ENCODE assay signal across 8 cellular contexts in the genomic region with DNA sequence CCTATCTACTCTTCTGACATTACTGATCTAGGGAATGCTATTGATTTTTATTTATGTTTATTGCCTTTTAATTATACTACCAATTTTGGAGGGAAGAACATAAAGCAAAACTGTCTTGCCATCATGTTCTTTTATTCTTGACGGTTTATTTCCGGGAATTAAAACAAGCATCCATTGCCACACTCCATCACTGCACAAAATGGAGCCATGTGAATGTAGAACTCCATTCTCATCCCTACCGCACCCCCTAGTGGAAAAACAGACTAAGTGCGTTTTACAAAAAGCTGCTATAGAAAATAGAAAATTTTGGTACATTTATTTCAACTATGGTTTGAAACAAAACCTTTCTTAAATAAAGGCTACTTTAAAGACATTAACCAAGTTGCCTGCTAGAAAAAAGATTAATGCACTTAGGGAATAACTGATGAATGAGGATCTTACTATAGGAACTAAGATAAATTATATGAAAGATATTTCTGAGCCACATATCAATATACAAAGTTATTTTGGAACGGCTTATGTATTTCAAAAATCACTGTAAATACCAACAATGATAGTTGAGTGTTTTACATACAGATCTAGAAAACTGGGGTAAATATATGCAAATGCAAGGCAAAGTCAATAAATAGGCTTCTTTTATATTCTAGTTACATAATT. TPM values are rescaled to one million over a fixed set of nuclear protein-coding genes. Genes with fewer than 3 reads are reported as not detected.
DNase-seq lines count a peak whose midpoint lies in the region; ATAC-seq and TF ChIP-seq lines count a peak whose summit lies in the region.

No MANE protein-coding gene starts in this region.

- no peaks in the 10 kb centered on the region for H3K9me3 ChIP-seq in stomach

- TF ChIP-seq EP300 in stomach (IDR thresholded peaks at IDR 0.05), result no peak

- no peak overlapping the region for H3K4me3 ChIP-seq in stomach

- no peak for TF ChIP-seq POLR2A in stomach (IDR thresholded peaks at IDR 0.05)

- no peak overlapping the region for H3K27ac ChIP-seq in stomach

- WGBS in stomach, 5 donors, result 31 to 36% (median 32%) methylated on average over 5 of the region's 5 CpGs

- H3K4me1 ChIP-seq in stomach, result no peaks in the 10 kb centered on the region

- ATAC-seq in GM19455 (IDR thresholded peaks at IDR 0.05; ENCODE audit: unreplicated experiment), result peak; percentile 66
- peak; percentile 49 for ATAC-seq in HG03442 (IDR thresholded peaks at IDR 0.05; ENCODE audit: unreplicated experiment)

- H3K27me3 ChIP-seq in stomach, result no peaks in the 10 kb centered on the region

- TF ChIP-seq CTCF in stomach (IDR thresholded peaks at IDR 0.05), result peak in 5 of 7 experiments; percentile 46 to 65 (median 50)

- DNase-seq in DMS153 treated with DMSO at 0.1 percent for 48 hours (lab: John Stamatoyannopoulos, UW; ENCODE audit: unreplicated experiment), result peak; percentile 52
- DNase-seq in NCI-H510A (lab: John Stamatoyannopoulos, UW), result peak; percentile 18
- DNase-seq in astrocyte of the hippocampus (ENCODE audit: low read depth, low spot score), result peak; percentile 76
- peak; percentile 29 for DNase-seq in iPS-NIHi11 (ENCODE audit: low spot score)
- no peak for DNase-seq in stomach
- DNase-seq in COLO829 (ENCODE audit: low spot score), result no peak

- intact Hi-C loops in stomach (cut with DNase I; ENCODE audit: low total_unique reads), result no loop called here

- peaks cover 5 to 32% (median 22%) of the 10 kb centered on the region in 4 donors for H3K36me3 ChIP-seq in stomach

RNA-seq across cellular contexts. Expression of a gene that starts 26.6 kb away (rescaled TPM):
- total RNA-seq in stomach, result 10 to 100 TPM in 4 of 5 donors, 1 to 10 TPM in 1; 4.1 to 33.3 (median 11.6) TPM
- polyA plus RNA-seq in stomach, result 10 to 100 TPM; 13.7 to 16.4 (median 15.9) TPM

Comparison
In these comparisons a context has a peak if more than half of its experiments do, and no peak if none do; other contexts are left out.
1. DNase-seq: peak in DMS153 treated with DMSO at 0.1 percent for 48 hours (single experiment), NCI-H510A (single experiment), astrocyte of the hippocampus (single experiment) and iPS-NIHi11 (single experiment); none in stomach (single experiment) and COLO829 (single experiment).